Comparison of ENCODE assay signal across 21 cellular contexts in genomic region chr10:16481052-16481728, GRCh38. TPM values are rescaled to one million over a fixed set of nuclear protein-coding genes. Genes with fewer than 3 reads are reported as not detected.
DNase-seq lines count a peak whose midpoint lies in the region; ATAC-seq and TF ChIP-seq lines count a peak whose summit lies in the region.
"Had no signal": no experiment of that assay in that cellular context is flagged by ENCODE, and none has a peak within 500 bp of the region (broad histone marks: within the 10 kb centered on the region; RNA-seq: fewer than 3 reads in every experiment).

No MANE protein-coding gene starts in this region.

- no peak overlapping the region for H2BK120ac ChIP-seq in mesendoderm (ENCODE audit: low read depth, low read length)

- H3K9ac ChIP-seq in mesendoderm (ENCODE audit: low read length) = no peak overlapping the region
- H3K9ac ChIP-seq: KMS-11 had no signal

- no peak overlapping the region for H3K56ac ChIP-seq in mesendoderm (ENCODE audit: low read length)

- H3K36me3 Mint-ChIP-seq in activated T-cell treated with anti-CD3 and anti-CD28 coated beads, Interleukin-2, amount 50 U/mL, for 72 hours (ENCODE audit: insufficient read depth in 2 of 2) = peaks cover 6% of the 10 kb centered on the region in 2 donors

- no peaks in the 10 kb centered on the region for H3K79me2 ChIP-seq in mesendoderm (ENCODE audit: control insufficient read depth, insufficient read depth, low read length)

- H2BK5ac ChIP-seq in mesendoderm (ENCODE audit: low read length) = no peak overlapping the region

- no peak for TF ChIP-seq CTCF in kidney epithelial cell (IDR thresholded peaks at IDR 0.05; ENCODE audit: insufficient read depth, low read length, poor library complexity, severe bottlenecking)

- no peaks in the 10 kb centered on the region for H3K79me1 ChIP-seq in mesendoderm (ENCODE audit: low read length)

- H2AK5ac ChIP-seq in mesendoderm (ENCODE audit: low read length) = no peak overlapping the region

- DNase-seq in HK-2 (ENCODE audit: unreplicated experiment) = peak; percentile 4
- DNase-seq in astrocyte of the hippocampus (ENCODE audit: low read depth, low spot score) = peak; percentile 2
- DNase-seq in kidney epithelial cell (ENCODE audit: low read depth) = peak; percentile 52
- peak; percentile 91 for DNase-seq in renal cortical epithelial cell (ENCODE audit: low read depth)
- no peak for DNase-seq in NCI-H146 (lab: John Stamatoyannopoulos, UW)
- DNase-seq in mesendoderm = no peak
- DNase-seq in activated T-cell treated with anti-CD3 and anti-CD28 coated beads, Interleukin-2, amount 50 U/mL, for 72 hours = no peak
- DNase-seq: CD4-positive, alpha-beta T cell; DND-41; GF-D8; HFFc6; NCI-H1092; NCI-H187; NCI-H2171; NCI-H774; PC-9 had no signal

- H3K27me3 ChIP-seq in kidney epithelial cell (ENCODE audit: control insufficient read depth, insufficient read depth, low read length) = no peaks in the 10 kb centered on the region
- H3K27me3 ChIP-seq in mesendoderm (ENCODE audit: insufficient read depth, low read length, poor library complexity) = no peaks in the 10 kb centered on the region

- no peak overlapping the region for H3K27ac Mint-ChIP-seq in activated T-cell treated with anti-CD3 and anti-CD28 coated beads, Interleukin-2, amount 50 U/mL, for 72 hours
- H3K27ac Mint-ChIP-seq: CD4-positive, alpha-beta T cell; HFFc6 had no signal

- no peak overlapping the region for H3K27ac ChIP-seq in mesendoderm (ENCODE audit: low read depth, low read length)
- H3K27ac ChIP-seq: KMS-11, PC-9 had no signal

- no peak overlapping the region for H3K4ac ChIP-seq in mesendoderm (ENCODE audit: low read depth, low read length)

- H4K5ac ChIP-seq in mesendoderm (ENCODE audit: low read length) = no peak overlapping the region

- H2BK15ac ChIP-seq in mesendoderm (replicated peaks; ENCODE audit: low read depth) = no peak overlapping the region

- no peaks in the 10 kb centered on the region for H3K9me3 Mint-ChIP-seq in activated T-cell treated with anti-CD3 and anti-CD28 coated beads, Interleukin-2, amount 50 U/mL, for 72 hours
- H3K9me3 Mint-ChIP-seq: CD4-positive, alpha-beta T cell had no signal

- no peaks in the 10 kb centered on the region for H3K4me1 ChIP-seq in mesendoderm (ENCODE audit: control insufficient read depth, low read depth, low read length)

- no CpG with 5 or more reads among the region's 5 CpGs for WGBS in mesendoderm (ENCODE audit: extremely low coverage, insufficient coverage, low lambda C conversion rate)

- ATAC-seq in activated T-cell treated with anti-CD3 and anti-CD28 coated beads, Interleukin-2, amount 50 U/mL, for 72 hours (replicated peaks in 1 of 2) = no peak
- ATAC-seq: Right ventricle myocardium inferior had no signal

- no peak overlapping the region for H3K18ac ChIP-seq in mesendoderm (ENCODE audit: low read length)

- H3K36me3 ChIP-seq in kidney epithelial cell (ENCODE audit: control insufficient read depth, insufficient read depth, low read length) = no peaks in the 10 kb centered on the region
- no peaks in the 10 kb centered on the region for H3K36me3 ChIP-seq in mesendoderm (ENCODE audit: control insufficient read depth, insufficient read depth, low read length)

- H3K4me3 Mint-ChIP-seq in activated T-cell treated with anti-CD3 and anti-CD28 coated beads, Interleukin-2, amount 50 U/mL, for 72 hours = no peak overlapping the region
- H3K4me3 Mint-ChIP-seq: CD4-positive, alpha-beta T cell; HFFc6 had no signal

- no peaks in the 10 kb centered on the region for H3K27me3 Mint-ChIP-seq in activated T-cell treated with anti-CD3 and anti-CD28 coated beads, Interleukin-2, amount 50 U/mL, for 72 hours (ENCODE audit: low read depth)
- H3K27me3 Mint-ChIP-seq: CD4-positive, alpha-beta T cell had no signal

- no peak overlapping the region for H3K23ac ChIP-seq in mesendoderm (ENCODE audit: low read length)

- H3K4me2 ChIP-seq in mesendoderm (ENCODE audit: low read length) = no peak overlapping the region
- H3K4me2 ChIP-seq: KMS-11, PC-9 had no signal

- no peak overlapping the region for H4K8ac ChIP-seq in mesendoderm (ENCODE audit: low read depth, low read length)

- H3K4me3 ChIP-seq in kidney epithelial cell (ENCODE audit: low read depth, low read length) (no peak overlapping the region), mesendoderm (ENCODE audit: low read length) (no peak overlapping the region)
- H3K4me3 ChIP-seq: PC-9 had no signal

- H3K4me1 Mint-ChIP-seq in activated T-cell treated with anti-CD3 and anti-CD28 coated beads, Interleukin-2, amount 50 U/mL, for 72 hours (ENCODE audit: low read depth) = peaks cover 11% of the 10 kb centered on the region

RNA-seq across cellular contexts. Expression of gene C1QL3, which starts 40.5 kb away (rescaled TPM):
- 0.41 and 0.96 TPM in 2 replicates for total RNA-seq in kidney epithelial cell
- total RNA-seq in renal cortical epithelial cell = 0.60 and 2.4 TPM in 2 replicates
- polyA plus RNA-seq in mesendoderm (2013, experiment 1 of 2) = 0.35 TPM
- polyA plus RNA-seq in mesendoderm (2013, experiment 2 of 2) = 0.24 TPM
- under 1 TPM in 1 of 2 donors, not detected in 1; 0.12 TPM for total RNA-seq in activated T-cell treated with anti-CD3 and anti-CD28 coated beads, Interleukin-2, amount 50 U/mL, for 72 hours
- total RNA-seq: CD4-positive, alpha-beta T cell; H4; HFFc6; MCF 10A; NCI-H460; PC-9; Right ventricle myocardium inferior had no signal

RNA-seq across cellular contexts. Expression of gene PTER, which starts 44.4 kb away (rescaled TPM):
- 12.9 and 15.1 TPM in 2 replicates for total RNA-seq in kidney epithelial cell
- 25.6 and 34.7 TPM in 2 replicates for total RNA-seq in renal cortical epithelial cell
- polyA plus RNA-seq in mesendoderm (2013, experiment 1 of 2) = 7.8 TPM
- 7.4 TPM for polyA plus RNA-seq in mesendoderm (2013, experiment 2 of 2)
- total RNA-seq in activated T-cell treated with anti-CD3 and anti-CD28 coated beads, Interleukin-2, amount 50 U/mL, for 72 hours = 10 to 100 TPM; 25.7 to 40.7 TPM

Comparison
In these comparisons a context has a peak if more than half of its experiments do, and no peak if none do; other contexts are left out.
1. DNase-seq: peak in HK-2 (single experiment), astrocyte of the hippocampus (single experiment), kidney epithelial cell (single experiment) and renal cortical epithelial cell (single experiment); none in NCI-H146 (single experiment), mesendoderm (single experiment) and activated T-cell treated with anti-CD3 and anti-CD28 coated beads, Interleukin-2, amount 50 U/mL, for 72 hours (0 of 2).